Comparison of ENCODE assay signal across 5 cellular contexts in the genomic region with DNA sequence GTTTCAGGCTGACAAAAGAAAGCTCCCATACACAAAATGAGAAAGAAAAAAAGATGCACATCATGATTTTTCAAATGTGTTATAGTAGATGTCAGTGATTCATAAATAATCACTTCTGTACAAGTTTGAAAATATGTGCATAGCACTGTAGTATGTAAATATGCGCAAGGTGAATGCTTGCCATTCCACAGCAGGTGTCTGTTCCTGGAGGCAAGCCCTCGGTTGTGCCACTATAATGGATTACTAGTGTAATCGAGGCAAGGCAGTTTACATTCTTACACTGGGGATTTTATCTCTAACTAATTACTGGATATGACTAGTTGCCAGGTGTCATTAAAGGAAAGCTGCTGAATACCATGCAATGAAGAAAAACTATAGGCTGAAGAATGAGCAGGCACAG.
"Had no signal": no experiment of that assay in that cellular context is flagged by ENCODE, and none has a peak within 500 bp of the region (broad histone marks: within the 10 kb centered on the region; RNA-seq: fewer than 3 reads in every experiment).

No MANE protein-coding gene starts in this region.

- H2AFZ ChIP-seq: GM23338 had no signal

- DNase-seq: H9, HCEC 1CT had no signal

- H3K4me2 ChIP-seq: GM23338 had no signal

- ATAC-seq: GM23338, HepG2 had no signal

- H3K4me3 ChIP-seq: GM23338 had no signal

- H3K27ac ChIP-seq: HL-60 had no signal
